36 cellular contexts compared by ENCODE assay signal in genomic region chrX:143462696-143463095, GRCh38. TPM values are rescaled to one million over a fixed set of nuclear protein-coding genes. Genes with fewer than 3 reads are reported as not detected.
"Had no signal": no experiment of that assay in that cellular context is flagged by ENCODE, and none has a peak within 500 bp of the region (broad histone marks: within the 10 kb centered on the region; RNA-seq: fewer than 3 reads in every experiment).

No MANE protein-coding gene starts in this region.

- H3K9me3 Mint-ChIP-seq: activated naive CD4-positive, alpha-beta T cell treated with anti-CD3 and anti-CD28 coated beads, Interleukin-2, amount 50 U/mL, for 24 hours; activated naive CD8-positive, alpha-beta T cell treated with anti-CD3 and anti-CD28 coated beads, Interleukin-2, amount 50 U/mL, for 24 hours; central memory CD8-positive, alpha-beta T cell had no signal

- H3K27ac Mint-ChIP-seq: activated B cell treated with CpG ODN at 0.5 μM for 24 hours; activated CD4-positive, alpha-beta memory T cell treated with anti-CD3 and anti-CD28 coated beads, Interleukin-2, amount 10 ng/mL, durations not matched to agents 7 days and 5 days; activated CD4-positive, alpha-beta T cell treated with anti-CD3 and anti-CD28 coated beads, Interleukin-2, amount 10 ng/mL, durations not matched to agents 7 days and 5 days; activated CD8-positive, alpha-beta memory T cell treated with anti-CD3 and anti-CD28 coated beads, Interleukin-2, amount 10 ng/mL, durations not matched to agents 7 days and 5 days; activated CD8-positive, alpha-beta T cell treated with anti-CD3 and anti-CD28 coated beads, Interleukin-2, amount 10 ng/mL, durations not matched to agents 7 days and 5 days; activated naive CD4-positive, alpha-beta T cell treated with anti-CD3 and anti-CD28 coated beads, Interleukin-2, amount 10 ng/mL, durations not matched to agents 7 days and 5 days; activated naive CD4-positive, alpha-beta T cell treated with anti-CD3 and anti-CD28 coated beads, Interleukin-2, amount 50 U/mL, for 24 hours; activated naive CD8-positive, alpha-beta T cell; activated naive CD8-positive, alpha-beta T cell treated with anti-CD3 and anti-CD28 coated beads, Interleukin-2, amount 10 ng/mL, durations not matched to agents 7 days and 5 days; activated naive CD8-positive, alpha-beta T cell treated with anti-CD3 and anti-CD28 coated beads, Interleukin-2, amount 50 U/mL, for 24 hours; activated T-cell treated with anti-CD3 and anti-CD28 coated beads, Interleukin-2, amount 50 U/mL, for 24 hours; activated T-helper 2 cell treated with anti-CD3 and anti-CD28 coated beads, Interferon-gamma antibody, Interleukin-2, Interleukin-4, amounts not matched to agents 10 μg/mL and 5 μg/mL and 100 μg/mL, durations not matched to agents 14 hours and 24 hours and 36 hours; brain; T-helper 1 cell treated with Interleukin-12 subunit alpha and Interleukin-12 subunit beta and Interleukin-4 antibody, amounts not matched to agents 30 μg/mL and 1 μg/mL, for 36 hours; T-helper 2 cell treated with Interferon-gamma antibody and Interleukin-4, amounts not matched to agents 5 μg/mL and 100 μg/mL, for 36 hours had no signal

- H3K27me3 Mint-ChIP-seq: activated B cell treated with CpG ODN at 0.5 μM for 24 hours; activated CD4-positive, alpha-beta memory T cell treated with anti-CD3 and anti-CD28 coated beads, Interleukin-2, amount 10 ng/mL, durations not matched to agents 7 days and 5 days; activated CD4-positive, alpha-beta T cell treated with anti-CD3 and anti-CD28 coated beads, Interleukin-2, amount 10 ng/mL, durations not matched to agents 7 days and 5 days; activated CD8-positive, alpha-beta memory T cell treated with anti-CD3 and anti-CD28 coated beads, Interleukin-2, amount 10 ng/mL, durations not matched to agents 7 days and 5 days; activated naive CD4-positive, alpha-beta T cell treated with anti-CD3 and anti-CD28 coated beads, Interleukin-2, amount 10 ng/mL, durations not matched to agents 7 days and 5 days; activated naive CD4-positive, alpha-beta T cell treated with anti-CD3 and anti-CD28 coated beads, Interleukin-2, amount 50 U/mL, for 24 hours; activated naive CD8-positive, alpha-beta T cell; activated naive CD8-positive, alpha-beta T cell treated with anti-CD3 and anti-CD28 coated beads, Interleukin-2, amount 10 ng/mL, durations not matched to agents 7 days and 5 days; activated naive CD8-positive, alpha-beta T cell treated with anti-CD3 and anti-CD28 coated beads, Interleukin-2, amount 50 U/mL, for 24 hours; brain; central memory CD8-positive, alpha-beta T cell had no signal

- DNase-seq: activated B cell treated with CpG ODN at 0.5 μM for 24 hours; activated CD4-positive, alpha-beta memory T cell treated with anti-CD3 and anti-CD28 coated beads, Interleukin-2, amount 10 ng/mL, durations not matched to agents 7 days and 5 days; activated CD4-positive, alpha-beta T cell treated with anti-CD3 and anti-CD28 coated beads for 4 hours; activated CD4-positive, alpha-beta T cell treated with anti-CD3 and anti-CD28 coated beads, Interleukin-2, amount 10 ng/mL, durations not matched to agents 7 days and 5 days; activated CD4-positive, alpha-beta T cell treated with anti-CD3 and anti-CD28 coated beads, Interleukin-2, amount 50 U/mL, for 48 hours; activated CD4-positive, CD25-positive, alpha-beta regulatory T cell treated with anti-CD3 and anti-CD28 coated beads, Interleukin-2, amount 50 U/mL, for 72 hours; activated CD8-positive, alpha-beta memory T cell treated with anti-CD3 and anti-CD28 coated beads for 24 hours; activated CD8-positive, alpha-beta memory T cell treated with anti-CD3 and anti-CD28 coated beads, Interleukin-2, amount 10 ng/mL, durations not matched to agents 7 days and 5 days; activated CD8-positive, alpha-beta memory T cell treated with anti-CD3 and anti-CD28 coated beads, Interleukin-2, amount 50 U/mL, for 48 hours; activated CD8-positive, alpha-beta T cell treated with anti-CD3 and anti-CD28 coated beads, Interleukin-2, amount 10 ng/mL, durations not matched to agents 7 days and 5 days; activated effector memory CD4-positive, alpha-beta T cell treated with Interleukin-2 at 50 U/mL for 16 hours; activated gamma-delta T cell; activated naive CD4-positive, alpha-beta T cell treated with anti-CD3 and anti-CD28 coated beads, Interleukin-2, amount 10 ng/mL, durations not matched to agents 7 days and 5 days; activated naive CD4-positive, alpha-beta T cell treated with Interleukin-2 at 50 U/mL for 16 hours; activated naive CD8-positive, alpha-beta T cell treated with anti-CD3 and anti-CD28 coated beads, Interleukin-2, amount 10 ng/mL, durations not matched to agents 7 days and 5 days; activated naive CD8-positive, alpha-beta T cell treated with anti-CD3 and anti-CD28 coated beads, Interleukin-2, amount 50 U/mL, for 24 hours; activated T-cell treated with anti-CD3 and anti-CD28 coated beads, Interleukin-2, amount 50 U/mL, for 24 hours; activated T-cell treated with anti-CD3 and anti-CD28 coated beads, Interleukin-2, amount 50 U/mL, for 48 hours; amygdala; anterior cingulate cortex; caudate nucleus; cerebellar nuclear complex; T-helper 1 cell; T-helper 2 cell; T-helper 9 cell had no signal

- H3K4me3 Mint-ChIP-seq: activated B cell treated with CpG ODN at 0.5 μM for 24 hours; activated CD4-positive, alpha-beta memory T cell treated with anti-CD3 and anti-CD28 coated beads, Interleukin-2, amount 10 ng/mL, durations not matched to agents 7 days and 5 days; activated CD4-positive, alpha-beta T cell treated with anti-CD3 and anti-CD28 coated beads, Interleukin-2, amount 10 ng/mL, durations not matched to agents 7 days and 5 days; activated CD8-positive, alpha-beta memory T cell treated with anti-CD3 and anti-CD28 coated beads, Interleukin-2, amount 10 ng/mL, durations not matched to agents 7 days and 5 days; activated CD8-positive, alpha-beta T cell treated with anti-CD3 and anti-CD28 coated beads, Interleukin-2, amount 10 ng/mL, durations not matched to agents 7 days and 5 days; activated naive CD4-positive, alpha-beta T cell treated with anti-CD3 and anti-CD28 coated beads, Interleukin-2, amount 10 ng/mL, durations not matched to agents 7 days and 5 days; activated naive CD4-positive, alpha-beta T cell treated with anti-CD3 and anti-CD28 coated beads, Interleukin-2, amount 50 U/mL, for 24 hours; activated naive CD8-positive, alpha-beta T cell; activated naive CD8-positive, alpha-beta T cell treated with anti-CD3 and anti-CD28 coated beads, Interleukin-2, amount 10 ng/mL, durations not matched to agents 7 days and 5 days; activated naive CD8-positive, alpha-beta T cell treated with anti-CD3 and anti-CD28 coated beads, Interleukin-2, amount 50 U/mL, for 24 hours; activated T-cell treated with anti-CD3 and anti-CD28 coated beads, Interleukin-2, amount 50 U/mL, for 24 hours; brain; central memory CD8-positive, alpha-beta T cell; T-helper 1 cell treated with Interleukin-12 subunit alpha and Interleukin-12 subunit beta and Interleukin-4 antibody, amounts not matched to agents 30 μg/mL and 1 μg/mL, for 36 hours; T-helper 2 cell treated with Interferon-gamma antibody and Interleukin-4, amounts not matched to agents 5 μg/mL and 100 μg/mL, for 36 hours had no signal

- H3K36me3 Mint-ChIP-seq: activated CD8-positive, alpha-beta memory T cell treated with anti-CD3 and anti-CD28 coated beads, Interleukin-2, amount 10 ng/mL, durations not matched to agents 7 days and 5 days; activated naive CD4-positive, alpha-beta T cell treated with anti-CD3 and anti-CD28 coated beads, Interleukin-2, amount 10 ng/mL, durations not matched to agents 7 days and 5 days; activated naive CD4-positive, alpha-beta T cell treated with anti-CD3 and anti-CD28 coated beads, Interleukin-2, amount 50 U/mL, for 24 hours; activated naive CD8-positive, alpha-beta T cell; activated naive CD8-positive, alpha-beta T cell treated with anti-CD3 and anti-CD28 coated beads, Interleukin-2, amount 10 ng/mL, durations not matched to agents 7 days and 5 days; brain had no signal

- H3K4me1 Mint-ChIP-seq: activated B cell treated with CpG ODN at 0.5 μM for 24 hours; activated CD4-positive, alpha-beta memory T cell treated with anti-CD3 and anti-CD28 coated beads, Interleukin-2, amount 10 ng/mL, durations not matched to agents 7 days and 5 days; activated CD4-positive, alpha-beta T cell treated with anti-CD3 and anti-CD28 coated beads, Interleukin-2, amount 10 ng/mL, durations not matched to agents 7 days and 5 days; activated CD8-positive, alpha-beta memory T cell treated with anti-CD3 and anti-CD28 coated beads, Interleukin-2, amount 10 ng/mL, durations not matched to agents 7 days and 5 days; activated naive CD4-positive, alpha-beta T cell treated with anti-CD3 and anti-CD28 coated beads, Interleukin-2, amount 10 ng/mL, durations not matched to agents 7 days and 5 days; activated naive CD4-positive, alpha-beta T cell treated with anti-CD3 and anti-CD28 coated beads, Interleukin-2, amount 50 U/mL, for 24 hours; activated naive CD8-positive, alpha-beta T cell treated with anti-CD3 and anti-CD28 coated beads, Interleukin-2, amount 10 ng/mL, durations not matched to agents 7 days and 5 days; activated naive CD8-positive, alpha-beta T cell treated with anti-CD3 and anti-CD28 coated beads, Interleukin-2, amount 50 U/mL, for 24 hours; brain; central memory CD8-positive, alpha-beta T cell had no signal

RNA-seq across cellular contexts. Expression of gene SPANXN3, which starts 54.6 kb away (rescaled TPM):
- total RNA-seq: activated B cell treated with CpG ODN at 0.5 μM for 24 hours; activated CD4-positive, alpha-beta memory T cell treated with anti-CD3 and anti-CD28 coated beads, Interleukin-2, amount 10 ng/mL, durations not matched to agents 7 days and 5 days; activated CD4-positive, alpha-beta T cell treated with anti-CD3 and anti-CD28 coated beads, Interleukin-2, amount 10 ng/mL, durations not matched to agents 7 days and 5 days; activated CD8-positive, alpha-beta memory T cell treated with anti-CD3 and anti-CD28 coated beads, Interleukin-2, amount 10 ng/mL, durations not matched to agents 7 days and 5 days; activated CD8-positive, alpha-beta T cell treated with anti-CD3 and anti-CD28 coated beads, Interleukin-2, amount 10 ng/mL, durations not matched to agents 7 days and 5 days; activated naive CD8-positive, alpha-beta T cell treated with anti-CD3 and anti-CD28 coated beads, Interleukin-2, amount 10 ng/mL, durations not matched to agents 7 days and 5 days; activated T-helper 2 cell treated with anti-CD3 and anti-CD28 coated beads, Interferon-gamma antibody, Interleukin-2, Interleukin-4, amounts not matched to agents 10 μg/mL and 5 μg/mL and 100 μg/mL, durations not matched to agents 14 hours and 24 hours and 36 hours; ascending aorta; bronchial epithelial cell; cardiac muscle cell; chondrocyte had no signal
